In genomic region chr10:62017141-62017870, GRCh38 we compare ENCODE assay signal across 10 cellular contexts.
DNase-seq lines count a peak whose midpoint lies in the region; ATAC-seq and TF ChIP-seq lines count a peak whose summit lies in the region.
"Had no signal": no experiment of that assay in that cellular context is flagged by ENCODE, and none has a peak within 500 bp of the region (broad histone marks: within the 10 kb centered on the region; RNA-seq: fewer than 3 reads in every experiment).

No MANE protein-coding gene starts in this region.

- H3K27me3 Mint-ChIP-seq in activated T-cell treated with anti-CD3 and anti-CD28 coated beads, Interleukin-2, amount 50 U/mL, for 72 hours (ENCODE audit: low read depth), result no peaks in the 10 kb centered on the region
- no peaks in the 10 kb centered on the region for H3K27me3 Mint-ChIP-seq in activated T-cell treated with anti-CD3 and anti-CD28 coated beads, Interleukin-2, amount 50 U/mL, for 4 hours (ENCODE audit: low read depth)
- no peaks in the 10 kb centered on the region for H3K27me3 Mint-ChIP-seq in endodermal cell (ENCODE audit: insufficient read depth)

- peaks cover 6 to 16% of the 10 kb centered on the region in 2 donors for H3K36me3 Mint-ChIP-seq in activated T-cell treated with anti-CD3 and anti-CD28 coated beads, Interleukin-2, amount 50 U/mL, for 72 hours (ENCODE audit: insufficient read depth in 2 of 2)
- H3K36me3 Mint-ChIP-seq in activated T-cell treated with anti-CD3 and anti-CD28 coated beads, Interleukin-2, amount 50 U/mL, for 4 hours (ENCODE audit: insufficient read depth), result peaks cover 27% of the 10 kb centered on the region
- H3K36me3 Mint-ChIP-seq in endodermal cell (ENCODE audit: low read depth), result no peaks in the 10 kb centered on the region

- DNase-seq in activated T-cell treated with anti-CD3 and anti-CD28 coated beads, Interleukin-2, amount 50 U/mL, for 72 hours, result no peak
- no peak for DNase-seq in activated T-cell treated with anti-CD3 and anti-CD28 coated beads, Interleukin-2, amount 50 U/mL, for 4 hours
- DNase-seq in endodermal cell, result no peak
- DNase-seq in transverse colon, result no peak
- DNase-seq in NCI-H345 (lab: John Stamatoyannopoulos, UW), result no peak
- DNase-seq in G401 (ENCODE audit: low spot score), result no peak
- no peak for DNase-seq in amniotic stem cell (lab: John Stamatoyannopoulos, UW)
- DNase-seq: brain microvascular endothelial cell, C1 segment of cervical spinal cord had no signal

- H3K4me3 ChIP-seq in endodermal cell (ENCODE audit: low read length) (no peak overlapping the region), transverse colon (no peak overlapping the region)

- peak overlapping the region; percentile 70 for H3K27ac Mint-ChIP-seq in activated T-cell treated with anti-CD3 and anti-CD28 coated beads, Interleukin-2, amount 50 U/mL, for 72 hours
- no peak overlapping the region for H3K27ac Mint-ChIP-seq in endodermal cell

- H3K36me3 ChIP-seq in endodermal cell (ENCODE audit: control insufficient read depth, insufficient read depth, low read length), result no peaks in the 10 kb centered on the region
- H3K36me3 ChIP-seq in transverse colon, result no peaks in the 10 kb centered on the region
- H3K36me3 ChIP-seq: brain microvascular endothelial cell had no signal

- H3K27me3 ChIP-seq in endodermal cell (ENCODE audit: control insufficient read depth, insufficient read depth, low read length, poor library complexity, severe bottlenecking) (no peaks in the 10 kb centered on the region), transverse colon (no peaks in the 10 kb centered on the region)
- H3K27me3 ChIP-seq: brain microvascular endothelial cell had no signal

- H3K4me1 Mint-ChIP-seq in activated T-cell treated with anti-CD3 and anti-CD28 coated beads, Interleukin-2, amount 50 U/mL, for 72 hours (ENCODE audit: low read depth), result peaks cover 73% of the 10 kb centered on the region
- peaks cover 68% of the 10 kb centered on the region for H3K4me1 Mint-ChIP-seq in activated T-cell treated with anti-CD3 and anti-CD28 coated beads, Interleukin-2, amount 50 U/mL, for 4 hours (ENCODE audit: low read depth)
- peaks cover 35% of the 10 kb centered on the region for H3K4me1 Mint-ChIP-seq in endodermal cell

- TF ChIP-seq CTCF in endodermal cell (conservative IDR thresholded peaks at IDR 0.05), result no peak
- TF ChIP-seq CTCF in transverse colon (IDR thresholded peaks at IDR 0.05), result no peak

- H3K9ac ChIP-seq in endodermal cell (ENCODE audit: extremely low read depth, low read length, poor library complexity, severe bottlenecking), result no peak overlapping the region

- H3K27ac ChIP-seq in endodermal cell (ENCODE audit: low read depth, low read length), result peak overlapping the region; percentile 0
- H3K27ac ChIP-seq in transverse colon, result peak overlapping the region; percentile 47 to 84 (median 66)
- H3K27ac ChIP-seq: brain microvascular endothelial cell had no signal

- H3K4me3 Mint-ChIP-seq in activated T-cell treated with anti-CD3 and anti-CD28 coated beads, Interleukin-2, amount 50 U/mL, for 72 hours, result peak overlapping the region in 1 of 2 donors; percentile 41
- no peak overlapping the region for H3K4me3 Mint-ChIP-seq in activated T-cell treated with anti-CD3 and anti-CD28 coated beads, Interleukin-2, amount 50 U/mL, for 4 hours
- no peak overlapping the region for H3K4me3 Mint-ChIP-seq in endodermal cell

- WGBS in endodermal cell (ENCODE audit: insufficient coverage in 1 of 2, insufficient read length in 1 of 2), 2 experiments, result 80 to 97% methylated on average over 1 to 7 of the region's 7 CpGs
- 69 to 70% methylated on average over 6 to 7 of the region's 7 CpGs for WGBS in transverse colon (ENCODE audit: low coverage in 1 of 2), 2 donors

- in situ Hi-C loops in transverse colon (cut with MboI; ENCODE audit: low pct_ligation_motif_present in 1 of 4, low pct_unique_long_range_greater_than_20kb in 1 of 4, low sequenced_read_pairs in 3 of 4), result no loop called here
- in situ Hi-C loops in G401 (cut with HindIII; ENCODE audit: low sequenced_read_pairs), result no loop called here

- no peak for TF ChIP-seq POLR2A in transverse colon (IDR thresholded peaks at IDR 0.05)

- ATAC-seq in activated T-cell treated with anti-CD3 and anti-CD28 coated beads, Interleukin-2, amount 50 U/mL, for 72 hours (replicated peaks in 1 of 2), result no peak
- ATAC-seq in activated T-cell treated with anti-CD3 and anti-CD28 coated beads, Interleukin-2, amount 50 U/mL, for 4 hours, result no peak
- peak; percentile 18 for ATAC-seq in HG03025 (IDR thresholded peaks at IDR 0.05; ENCODE audit: low FRiP score, unreplicated experiment)

- H3K4me1 ChIP-seq in endodermal cell (ENCODE audit: control insufficient read depth, insufficient read depth, low read length) (peaks cover 15% of the 10 kb centered on the region), transverse colon (peaks cover 20 to 46% (median 29%) of the 10 kb centered on the region in 4 donors)

- H3K9me3 ChIP-seq in endodermal cell (ENCODE audit: control insufficient read depth, low read length), result no peaks in the 10 kb centered on the region
- H3K9me3 ChIP-seq in transverse colon, result no peaks in the 10 kb centered on the region

- H3K9me3 Mint-ChIP-seq in activated T-cell treated with anti-CD3 and anti-CD28 coated beads, Interleukin-2, amount 50 U/mL, for 72 hours, result peaks cover 0 to 2% of the 10 kb centered on the region in 2 donors
- no peaks in the 10 kb centered on the region for H3K9me3 Mint-ChIP-seq in activated T-cell treated with anti-CD3 and anti-CD28 coated beads, Interleukin-2, amount 50 U/mL, for 4 hours
- no peaks in the 10 kb centered on the region for H3K9me3 Mint-ChIP-seq in endodermal cell

- TF ChIP-seq EP300 in transverse colon (IDR thresholded peaks at IDR 0.05; ENCODE audit: low read depth), result no peak

- intact Hi-C loops in transverse colon (cut with DNase I; ENCODE audit: low total_unique reads), result no loop called here
